Comparison of ENCODE assay signal across 9 cellular contexts in genomic region chr20:33668087-33668790, GRCh38. TPM values are rescaled to one million over a fixed set of nuclear protein-coding genes. Genes with fewer than 3 reads are reported as not detected.
DNase-seq lines count a peak whose midpoint lies in the region; ATAC-seq, FAIRE-seq and TF ChIP-seq lines count a peak whose summit lies in the region.
"Had no signal": no experiment of that assay in that cellular context is flagged by ENCODE, and none has a peak within 500 bp of the region (broad histone marks: within the 10 kb centered on the region; RNA-seq: fewer than 3 reads in every experiment).

No MANE protein-coding gene starts in this region.

- H3K4me3 Mint-ChIP-seq in activated naive CD4-positive, alpha-beta T cell treated with anti-CD3 and anti-CD28 coated beads for 36 hours = peak overlapping the region; percentile 80

- H3K9me3 ChIP-seq in A549 (no peaks in the 10 kb centered on the region), MM.1S (replicated peaks; ENCODE audit: insufficient read depth, low read length) (no peaks in the 10 kb centered on the region)

- H4K20me1 ChIP-seq in MM.1S (ENCODE audit: insufficient read depth, low read length) = no peaks in the 10 kb centered on the region

- peaks cover 22% of the 10 kb centered on the region for H3K79me2 ChIP-seq in MM.1S (ENCODE audit: low read length)

- H3K27ac ChIP-seq in A549 (no peak overlapping the region), MM.1S (ENCODE audit: low read length) (no peak overlapping the region; the same call in 1 of the 2 replicates)

- H3K4me1 ChIP-seq in A549 (peaks cover 20% of the 10 kb centered on the region), MM.1S (ENCODE audit: low read length) (peaks cover 24% of the 10 kb centered on the region)

- intact Hi-C loops in activated naive CD4-positive, alpha-beta T cell treated with anti-CD3 and anti-CD28 coated beads for 36 hours (cut with micrococcal nuclease) = loop anchor here (1.0 to 10.0 kb wide), 8 partner anchors 63 to 693 kb away; partner anchors contain the start of genes CHMP4B, RALY, SNTA1 and ZNF341

- no peak for FAIRE-seq in A549 (lab: Jason Lieb, UNC)

- POLR2A ChIA-PET in A549 (lab: Yijun Ruan, JAX) = interaction anchor here (0.5 to 0.6 kb wide), 2 partner anchors 342 to 414 kb away, joined by 3 read pairs; no protein-coding TSS in a partner anchor

- peaks cover 26% of the 10 kb centered on the region for H3F3A ChIP-seq in MM.1S (ENCODE audit: insufficient read depth, low read length)

- H2AFZ ChIP-seq in MM.1S (ENCODE audit: low read length) = no peak overlapping the region; the same call in 1 of the 2 replicates

- peak in 1 of 2 experiments; percentile 40; a peak in 3 of 6 replicates for ATAC-seq in A549
- ATAC-seq in GM18909 (IDR thresholded peaks at IDR 0.05; ENCODE audit: poor library complexity, unreplicated experiment) = peak; percentile 27

- 69% methylated on average over 6 of the region's 12 CpGs for WGBS in A549 (ENCODE audit: missing lambda C conversion rate)

- H3K27ac Mint-ChIP-seq in activated naive CD4-positive, alpha-beta T cell treated with anti-CD3 and anti-CD28 coated beads for 36 hours = peak overlapping the region; percentile 19

- no peaks in the 10 kb centered on the region for H3K9me2 ChIP-seq in MM.1S (replicated peaks; ENCODE audit: insufficient read depth, low read length)

- no peaks in the 10 kb centered on the region for H3K36me3 ChIP-seq in MM.1S (replicated peaks; ENCODE audit: insufficient read depth, low read length)

- no peaks in the 10 kb centered on the region for H3K36me3 Mint-ChIP-seq in activated naive CD4-positive, alpha-beta T cell treated with anti-CD3 and anti-CD28 coated beads for 36 hours (ENCODE audit: low read depth)

- TF ChIP-seq RAD21 in A549 (conservative IDR thresholded peaks at IDR 0.05 in 1 of 2, IDR thresholded peaks at IDR 0.05 in 1 of 2) = peak in 1 of 2 experiments; percentile 56; a peak in 1 of 5 replicates

- TF ChIP-seq POLR2A in A549 (IDR thresholded peaks at IDR 0.05; ENCODE audit: low read length) = no peak

- peaks cover 30% of the 10 kb centered on the region for H3K4me1 Mint-ChIP-seq in activated naive CD4-positive, alpha-beta T cell treated with anti-CD3 and anti-CD28 coated beads for 36 hours (ENCODE audit: low read depth)

- H3K9me3 Mint-ChIP-seq in activated naive CD4-positive, alpha-beta T cell treated with anti-CD3 and anti-CD28 coated beads for 36 hours = no peaks in the 10 kb centered on the region

- TF ChIP-seq EP300 in A549 (IDR thresholded peaks at IDR 0.05) = no peak

- H3K9ac ChIP-seq in MM.1S (ENCODE audit: low read length) = no peak overlapping the region; the same call in 1 of the 2 replicates

- DNase-seq in A549 (ENCODE audit: low read depth in 1 of 2, low spot score in 1 of 2) (peak; percentile 51 to 60), MM.1S (no peak), hepatic stellate cell (ENCODE audit: low spot score) (peak; percentile 90), DMS 273 (lab: John Stamatoyannopoulos, UW; ENCODE audit: unreplicated experiment) (no peak), dermis blood vessel endothelial cell (no peak)
- peak; percentile 80 for DNase-seq in activated naive CD4-positive, alpha-beta T cell treated with anti-CD3 and anti-CD28 coated beads for 36 hours
- DNase-seq in stimulated activated CD4-positive, alpha-beta T cell treated with anti-CD3 and anti-CD28 coated beads, Interleukin-1b, Interleukin-23, amount 100 ng/mL, for 48 hours = peak; percentile 83

- no peaks in the 10 kb centered on the region for H3K27me3 Mint-ChIP-seq in activated naive CD4-positive, alpha-beta T cell treated with anti-CD3 and anti-CD28 coated beads for 36 hours (ENCODE audit: low read depth)

- no peak; the same call in 1 of the 3 replicates for TF ChIP-seq CTCF in A549 (IDR thresholded peaks at IDR 0.05)
- no peak for TF ChIP-seq CTCF in MM.1S (IDR thresholded peaks at IDR 0.05; ENCODE audit: low read length)

- H3K27me3 ChIP-seq in MM.1S (replicated peaks; ENCODE audit: insufficient read depth, low read length) = no peaks in the 10 kb centered on the region

- CTCF ChIA-PET in A549 (lab: Yijun Ruan, JAX) = interaction anchor here (0.6 to 2.2 kb wide), 15 partner anchors 12 to 461 kb away, joined by 3 to 9 read pairs (median 4); no protein-coding TSS in a partner anchor
- CTCF ChIA-PET in activated naive CD4-positive, alpha-beta T cell treated with anti-CD3 and anti-CD28 coated beads for 36 hours (lab: Charles Lee) = interaction anchor here (0.6 to 3.9 kb wide), 28 partner anchors 12 to 311 kb away, joined by 3 to 36 read pairs (median 5); partner anchors contain the start of genes SNTA1 and ZNF341

- H3K4me3 ChIP-seq in A549 (no peak overlapping the region), MM.1S (ENCODE audit: low read length) (peak overlapping the region; percentile 76)

- H3K4me2 ChIP-seq in A549 (no peak overlapping the region), MM.1S (ENCODE audit: low read depth, low read length) (peak overlapping the region; percentile 98)

TF ChIP-seq in A549, 52 proteins besides CTCF, POLR2A, EP300 and RAD21:
- no peak for TF ChIP-seq CBX2 (IDR thresholded peaks at IDR 0.05; ENCODE audit: borderline replicate concordance, low read depth)
- peak; percentile 43; the same call in 1 of the 3 replicates for TF ChIP-seq SMC3 (IDR thresholded peaks at IDR 0.05)

RNA-seq across cellular contexts. Expression of gene ACTL10, which starts 1.5 kb away (rescaled TPM):
- not detected in 2 replicates for polyA plus RNA-seq in A549 (2011; rRNA removed)
- not detected in 2 replicates for polyA plus RNA-seq in A549 (2012; cell fraction: cytosol; rRNA removed)
- not detected in 2 replicates for polyA plus RNA-seq in A549 (2012; cell fraction: nucleus; rRNA removed)
- not detected in 3 replicates for polyA plus RNA-seq in A549 (2017; fragmentation: RNase III; extraction: RNeasy Plus Mini Kit Qiagen cat#74134 plus additional on column Dnase treatment)
- not detected in 2 replicates for polyA minus RNA-seq in A549 (2011; rRNA and poly(A)+ RNA removed)
- total RNA-seq in activated naive CD4-positive, alpha-beta T cell treated with anti-CD3 and anti-CD28 coated beads for 36 hours = 1 to 10 TPM in 1 of 2 experiments, under 1 TPM in 1; 0.96 to 1.0 TPM
- total RNA-seq in dermis blood vessel endothelial cell = 1.9 and 2.2 TPM in 2 replicates

RNA-seq across cellular contexts. Expression of gene NECAB3, which starts 6.0 kb away (rescaled TPM):
- polyA plus RNA-seq in A549 (2011; rRNA removed) (9.3 and 10.7 TPM in 2 replicates), A549 (2017; fragmentation: RNase III; extraction: RNeasy Plus Mini Kit Qiagen cat#74134 plus additional on column Dnase treatment) (17.2 to 21.6 TPM (median 19.3 TPM) in 3 replicates)
- 24.6 and 31.7 TPM in 2 replicates for polyA plus RNA-seq in A549 (2012; cell fraction: cytosol; rRNA removed)
- 115 and 180 TPM in 2 replicates for polyA plus RNA-seq in A549 (2012; cell fraction: nucleus; rRNA removed)
- polyA minus RNA-seq in A549 (2011; rRNA and poly(A)+ RNA removed) = 14.3 and 19.7 TPM in 2 replicates
- total RNA-seq in activated naive CD4-positive, alpha-beta T cell treated with anti-CD3 and anti-CD28 coated beads for 36 hours = 10 to 100 TPM; 12.7 to 14.3 TPM
- total RNA-seq in dermis blood vessel endothelial cell = 10.2 and 12.4 TPM in 2 replicates

RNA-seq across cellular contexts. Expression of gene C20orf144, which starts 6.1 kb away (rescaled TPM):
- polyA plus RNA-seq in A549 (2011; rRNA removed) (0.09 and 0.10 TPM in 2 replicates), A549 (2017; fragmentation: RNase III; extraction: RNeasy Plus Mini Kit Qiagen cat#74134 plus additional on column Dnase treatment) (0.09 to 0.12 TPM (median 0.12 TPM) in 3 replicates)
- polyA plus RNA-seq in A549 (2012; cell fraction: cytosol; rRNA removed) = 0.12 TPM in 2 replicates
- polyA plus RNA-seq in A549 (2012; cell fraction: nucleus; rRNA removed) = 0.10 and 0.13 TPM in 2 replicates
- polyA minus RNA-seq in A549 (2011; rRNA and poly(A)+ RNA removed) = 0.10 and 0.50 TPM in 2 replicates
- total RNA-seq in activated naive CD4-positive, alpha-beta T cell treated with anti-CD3 and anti-CD28 coated beads for 36 hours = under 1 TPM; 0.15 to 0.38 TPM
- 0.05 TPM in 1 of 2 replicates, not detected in the other for total RNA-seq in dermis blood vessel endothelial cell
- total RNA-seq: glomerular endothelial cell had no signal

RNA-seq across cellular contexts. Expression of gene E2F1, which starts 17.9 kb away (rescaled TPM):
- polyA plus RNA-seq in A549 (2011; rRNA removed) = 17.9 and 19.4 TPM in 2 replicates
- 52.5 and 61.3 TPM in 2 replicates for polyA plus RNA-seq in A549 (2012; cell fraction: cytosol; rRNA removed)
- polyA plus RNA-seq in A549 (2012; cell fraction: nucleus; rRNA removed) = 122 and 133 TPM in 2 replicates
- 32.8 to 35.8 TPM (median 33.5 TPM) in 3 replicates for polyA plus RNA-seq in A549 (2017; fragmentation: RNase III; extraction: RNeasy Plus Mini Kit Qiagen cat#74134 plus additional on column Dnase treatment)
- 13.4 and 21.1 TPM in 2 replicates for polyA minus RNA-seq in A549 (2011; rRNA and poly(A)+ RNA removed)
- 10 to 100 TPM; 69.3 to 70.0 TPM for total RNA-seq in activated naive CD4-positive, alpha-beta T cell treated with anti-CD3 and anti-CD28 coated beads for 36 hours
- total RNA-seq in dermis blood vessel endothelial cell = 11.2 and 16.1 TPM in 2 replicates

RNA-seq across cellular contexts. Expression of gene PXMP4, which starts 51.9 kb away (rescaled TPM):
- polyA plus RNA-seq in A549 (2011; rRNA removed) (6.6 and 7.3 TPM in 2 replicates), A549 (2017; fragmentation: RNase III; extraction: RNeasy Plus Mini Kit Qiagen cat#74134 plus additional on column Dnase treatment) (4.0 to 5.4 TPM (median 4.5 TPM) in 3 replicates)
- 8.5 and 8.8 TPM in 2 replicates for polyA plus RNA-seq in A549 (2012; cell fraction: cytosol; rRNA removed)
- 7.2 and 7.8 TPM in 2 replicates for polyA plus RNA-seq in A549 (2012; cell fraction: nucleus; rRNA removed)
- polyA minus RNA-seq in A549 (2011; rRNA and poly(A)+ RNA removed) = 10.1 and 10.8 TPM in 2 replicates
- total RNA-seq in activated naive CD4-positive, alpha-beta T cell treated with anti-CD3 and anti-CD28 coated beads for 36 hours = 10 to 100 TPM in 1 of 2 experiments, 1 to 10 TPM in 1; 9.5 to 10.3 TPM
- 4.3 and 5.0 TPM in 2 replicates for total RNA-seq in dermis blood vessel endothelial cell

Comparison
In these comparisons a context has a peak if more than half of its experiments do, and no peak if none do; other contexts are left out.
1. DNase-seq: peak in A549 (2 of 2), activated naive CD4-positive, alpha-beta T cell treated with anti-CD3 and anti-CD28 coated beads for 36 hours (single experiment), hepatic stellate cell (single experiment) and stimulated activated CD4-positive, alpha-beta T cell treated with anti-CD3 and anti-CD28 coated beads, Interleukin-1b, Interleukin-23, amount 100 ng/mL, for 48 hours (single experiment); none in MM.1S (single experiment), DMS 273 (single experiment) and dermis blood vessel endothelial cell (single experiment).